2 cellular contexts compared by ENCODE assay signal in genomic region chr12:123807670-123808069, GRCh38.
A peak's percentile ranks its signal among the peaks of the same experiment; 100 is the strongest.
TF ChIP-seq lines count a peak whose summit lies in the region.

No MANE protein-coding gene starts in this region.

TF ChIP-seq in A549, 52 proteins besides CTCF, POLR2A, EP300 and RAD21 (continued from another document):
- TF ChIP-seq TP53 (CRISPR knock-in tag; IDR thresholded peaks at IDR 0.05), result no peak
- TF ChIP-seq GATA3 (IDR thresholded peaks at IDR 0.05; ENCODE audit: borderline replicate concordance), result no peak
- TF ChIP-seq HEYL (CRISPR knock-in tag; IDR thresholded peaks at IDR 0.05), result no peak
- no peak for TF ChIP-seq HOXB13 (CRISPR knock-in tag; IDR thresholded peaks at IDR 0.05; ENCODE audit: low read depth)
- TF ChIP-seq POLR2AphosphoS2 (conservative IDR thresholded peaks at IDR 0.05; ENCODE audit: low read length), result no peak
- TF ChIP-seq USF2 (IDR thresholded peaks at IDR 0.05), result no peak
- TF ChIP-seq PHF8 (IDR thresholded peaks at IDR 0.05; ENCODE audit: borderline replicate concordance, low read depth), result no peak
- no peak for TF ChIP-seq MYC (IDR thresholded peaks at IDR 0.05; ENCODE audit: borderline replicate concordance, low read length)
- no peak for TF ChIP-seq HOXB5 (CRISPR knock-in tag; IDR thresholded peaks at IDR 0.05)
- no peak for TF ChIP-seq JUN (IDR thresholded peaks at IDR 0.05)
- TF ChIP-seq CHD2 (IDR thresholded peaks at IDR 0.05; ENCODE audit: low read length, partially characterized antibody), result no peak
- no peak for TF ChIP-seq RNF2 (IDR thresholded peaks at IDR 0.05; ENCODE audit: borderline replicate concordance, low read depth)
- no peak for TF ChIP-seq ZFP36 (IDR thresholded peaks at IDR 0.05; ENCODE audit: borderline replicate concordance, partially characterized antibody)
- TF ChIP-seq MAZ (IDR thresholded peaks at IDR 0.05; ENCODE audit: borderline replicate concordance, low read depth, low read length), result no peak
- TF ChIP-seq E2F6 (IDR thresholded peaks at IDR 0.05; ENCODE audit: borderline replicate concordance, low read depth), result no peak
- TF ChIP-seq HOXA7 (CRISPR knock-in tag; IDR thresholded peaks at IDR 0.05), result no peak

TF ChIP-seq in K562, 482 proteins besides CTCF, POLR2A, EP300 and RAD21 (continued from another document):
- TF ChIP-seq ZNF512 (tag; IDR thresholded peaks at IDR 0.05), result 0 out of 2 replicates have a peak, but pooled peaks have one; percentile 41
- TF ChIP-seq HBP1 (CRISPR knock-in tag; IDR thresholded peaks at IDR 0.05), result 0 out of 2 replicates have a peak, but pooled peaks have one; percentile 32
